Comparison of ENCODE assay signal across 11 cellular contexts in the genomic region with DNA sequence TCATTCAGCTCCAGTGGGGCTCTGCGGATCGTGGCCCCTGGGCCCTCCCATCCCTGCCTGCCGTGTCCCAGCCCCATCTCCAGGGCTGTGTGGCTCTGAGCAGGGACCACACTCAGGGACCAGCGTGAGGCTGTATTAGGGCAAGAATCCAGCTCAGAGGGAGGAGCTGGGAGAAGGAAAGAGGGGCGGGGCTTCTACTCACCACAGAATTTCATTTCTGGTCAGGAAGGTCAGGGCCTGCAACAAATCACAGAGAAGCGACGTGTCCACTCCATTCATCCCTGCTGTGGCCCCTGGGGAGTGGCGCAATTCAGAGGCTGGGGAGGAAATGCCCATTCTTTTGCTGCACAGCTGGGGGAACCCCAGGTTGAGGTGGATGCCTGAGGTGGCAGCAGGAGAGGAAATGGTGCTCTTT. TPM values are rescaled to one million over a fixed set of nuclear protein-coding genes. Genes with fewer than 3 reads are reported as not detected.
DNase-seq lines count a peak whose midpoint lies in the region; ATAC-seq and TF ChIP-seq lines count a peak whose summit lies in the region.
"Had no signal": no experiment of that assay in that cellular context is flagged by ENCODE, and none has a peak within 500 bp of the region (broad histone marks: within the 10 kb centered on the region; RNA-seq: fewer than 3 reads in every experiment).

No MANE protein-coding gene starts in this region.

- no peaks in the 10 kb centered on the region for H3K9me3 Mint-ChIP-seq in activated CD8-positive, alpha-beta memory T cell treated with anti-CD3 and anti-CD28 coated beads, Interleukin-2, amount 10 ng/mL, durations not matched to agents 7 days and 5 days (ENCODE audit: low read depth)
- no peaks in the 10 kb centered on the region for H3K9me3 Mint-ChIP-seq in stimulated activated memory B cell treated with anti-CD40 and anti-IgM and Interleukin-4, amounts not matched to agents 10 μg/mL and 1 μg/mL and 100 μg/mL, for 72 hours
- H3K9me3 Mint-ChIP-seq: dendritic cell treated with granulocyte-macrophage colony-stimulating factor and Interleukin-4, amounts not matched to agents 40 ng/mL and 50 ng/mL, for 4 days had no signal

- no peak overlapping the region for H3K4me3 ChIP-seq in fibroblast of villous mesenchyme (ENCODE audit: low read depth, low read length)
- H3K4me3 ChIP-seq: A549 had no signal

- TF ChIP-seq CTCF in fibroblast of villous mesenchyme (IDR thresholded peaks at IDR 0.05; ENCODE audit: insufficient read depth, low read depth, low read length): no peak

- peaks cover 37% of the 10 kb centered on the region for H3K27me3 Mint-ChIP-seq in activated CD8-positive, alpha-beta memory T cell treated with anti-CD3 and anti-CD28 coated beads, Interleukin-2, amount 10 ng/mL, durations not matched to agents 7 days and 5 days
- peaks cover 52% of the 10 kb centered on the region for H3K27me3 Mint-ChIP-seq in stimulated activated memory B cell treated with anti-CD40 and anti-IgM and Interleukin-4, amounts not matched to agents 10 μg/mL and 1 μg/mL and 100 μg/mL, for 72 hours

- no peak overlapping the region for H3K27ac Mint-ChIP-seq in activated CD8-positive, alpha-beta memory T cell treated with anti-CD3 and anti-CD28 coated beads, Interleukin-2, amount 10 ng/mL, durations not matched to agents 7 days and 5 days
- H3K27ac Mint-ChIP-seq in stimulated activated memory B cell treated with anti-CD40 and anti-IgM and Interleukin-4, amounts not matched to agents 10 μg/mL and 1 μg/mL and 100 μg/mL, for 72 hours: no peak overlapping the region
- H3K27ac Mint-ChIP-seq: dendritic cell treated with granulocyte-macrophage colony-stimulating factor and Interleukin-4, amounts not matched to agents 40 ng/mL and 50 ng/mL, for 4 days had no signal

- peak; percentile 26 for DNase-seq in activated CD8-positive, alpha-beta memory T cell treated with anti-CD3 and anti-CD28 coated beads, Interleukin-2, amount 10 ng/mL, durations not matched to agents 7 days and 5 days
- DNase-seq in activated CD8-positive, alpha-beta memory T cell treated with anti-CD3 and anti-CD28 coated beads, Interleukin-2, amount 50 U/mL, for 4 hours: no peak
- DNase-seq in RPMI7951 (ENCODE audit: low read depth) (peak; percentile 87), fibroblast of villous mesenchyme (ENCODE audit: low read depth) (peak; percentile 87), NCI-H1930 (lab: John Stamatoyannopoulos, UW) (no peak), HEK293T (ENCODE audit: extremely low spot score) (no peak)
- DNase-seq in stimulated activated CD4-positive, alpha-beta T cell treated with anti-CD3 and anti-CD28 coated beads, Interleukin-15, amount 100 ng/mL, for 24 hours: no peak
- DNase-seq: activated CD4-positive, alpha-beta T cell treated with anti-CD3 and anti-CD28 coated beads, Interleukin-2, amount 50 U/mL, for 48 hours had no signal

- no peak for ATAC-seq in activated CD8-positive, alpha-beta memory T cell treated with anti-CD3 and anti-CD28 coated beads, Interleukin-2, amount 10 ng/mL, durations not matched to agents 7 days and 5 days
- ATAC-seq in stimulated activated memory B cell treated with anti-CD40 and anti-IgM and Interleukin-4, amounts not matched to agents 10 μg/mL and 1 μg/mL and 100 μg/mL, for 72 hours: peak; percentile 9

- CTCF ChIA-PET in activated CD8-positive, alpha-beta memory T cell treated with anti-CD3 and anti-CD28 coated beads, Interleukin-2, amount 10 ng/mL, durations not matched to agents 7 days and 5 days (lab: Charles Lee): interaction anchor here (0.7 kb wide), 1 partner anchor 63 kb away, joined by 3 read pairs; no protein-coding TSS in a partner anchor
- CTCF ChIA-PET in HEK293T (lab: Yijun Ruan, JAX): interaction anchor here (1.0 kb wide), 1 partner anchor 34 kb away, joined by 3 read pairs; no protein-coding TSS in a partner anchor

- peaks cover 10% of the 10 kb centered on the region for H3K4me1 Mint-ChIP-seq in activated CD8-positive, alpha-beta memory T cell treated with anti-CD3 and anti-CD28 coated beads, Interleukin-2, amount 10 ng/mL, durations not matched to agents 7 days and 5 days
- H3K4me1 Mint-ChIP-seq in stimulated activated memory B cell treated with anti-CD40 and anti-IgM and Interleukin-4, amounts not matched to agents 10 μg/mL and 1 μg/mL and 100 μg/mL, for 72 hours: no peaks in the 10 kb centered on the region

- H3K4me3 Mint-ChIP-seq in activated CD8-positive, alpha-beta memory T cell treated with anti-CD3 and anti-CD28 coated beads, Interleukin-2, amount 10 ng/mL, durations not matched to agents 7 days and 5 days: no peak overlapping the region
- no peak overlapping the region for H3K4me3 Mint-ChIP-seq in stimulated activated memory B cell treated with anti-CD40 and anti-IgM and Interleukin-4, amounts not matched to agents 10 μg/mL and 1 μg/mL and 100 μg/mL, for 72 hours
- H3K4me3 Mint-ChIP-seq: dendritic cell treated with granulocyte-macrophage colony-stimulating factor and Interleukin-4, amounts not matched to agents 40 ng/mL and 50 ng/mL, for 4 days had no signal

- POLR2A ChIA-PET in HEK293T (lab: Yijun Ruan, JAX): no interaction called here

- no peaks in the 10 kb centered on the region for H3K36me3 Mint-ChIP-seq in activated CD8-positive, alpha-beta memory T cell treated with anti-CD3 and anti-CD28 coated beads, Interleukin-2, amount 10 ng/mL, durations not matched to agents 7 days and 5 days
- H3K36me3 Mint-ChIP-seq in stimulated activated memory B cell treated with anti-CD40 and anti-IgM and Interleukin-4, amounts not matched to agents 10 μg/mL and 1 μg/mL and 100 μg/mL, for 72 hours: no peaks in the 10 kb centered on the region

TF ChIP-seq in HEK293T, 16 proteins besides CTCF, POLR2A, EP300 and RAD21:
- TF ChIP-seq ELF4 (IDR thresholded peaks at IDR 0.05) (no peak), ARNT (IDR thresholded peaks at IDR 0.05) (no peak)

RNA-seq across cellular contexts. Expression of a gene that starts 0.8 kb away (rescaled TPM):
- total RNA-seq in activated CD8-positive, alpha-beta memory T cell treated with anti-CD3 and anti-CD28 coated beads, Interleukin-2, amount 10 ng/mL, durations not matched to agents 7 days and 5 days: not detected
- total RNA-seq in RPMI7951 (2014; rRNA removed; shearing (Covaris generic)): not detected in 2 replicates
- not detected in 2 replicates for total RNA-seq in fibroblast of villous mesenchyme

RNA-seq across cellular contexts. Expression of a gene that starts 52.2 kb away (rescaled TPM):
- total RNA-seq in activated CD8-positive, alpha-beta memory T cell treated with anti-CD3 and anti-CD28 coated beads, Interleukin-2, amount 10 ng/mL, durations not matched to agents 7 days and 5 days: not detected
- 1.1 and 2.3 TPM in 2 replicates for total RNA-seq in RPMI7951 (2014; rRNA removed; shearing (Covaris generic))
- total RNA-seq in fibroblast of villous mesenchyme: under 0.01 TPM in 2 replicates

Comparison
In these comparisons a context has a peak if more than half of its experiments do, and no peak if none do; other contexts are left out.
1. DNase-seq: peak in activated CD8-positive, alpha-beta memory T cell treated with anti-CD3 and anti-CD28 coated beads, Interleukin-2, amount 10 ng/mL, durations not matched to agents 7 days and 5 days (single experiment), RPMI7951 (single experiment) and fibroblast of villous mesenchyme (single experiment); none in activated CD8-positive, alpha-beta memory T cell treated with anti-CD3 and anti-CD28 coated beads, Interleukin-2, amount 50 U/mL, for 4 hours (single experiment), stimulated activated CD4-positive, alpha-beta T cell treated with anti-CD3 and anti-CD28 coated beads, Interleukin-15, amount 100 ng/mL, for 24 hours (single experiment), NCI-H1930 (0 of 2) and HEK293T (single experiment).